In the genomic region with DNA sequence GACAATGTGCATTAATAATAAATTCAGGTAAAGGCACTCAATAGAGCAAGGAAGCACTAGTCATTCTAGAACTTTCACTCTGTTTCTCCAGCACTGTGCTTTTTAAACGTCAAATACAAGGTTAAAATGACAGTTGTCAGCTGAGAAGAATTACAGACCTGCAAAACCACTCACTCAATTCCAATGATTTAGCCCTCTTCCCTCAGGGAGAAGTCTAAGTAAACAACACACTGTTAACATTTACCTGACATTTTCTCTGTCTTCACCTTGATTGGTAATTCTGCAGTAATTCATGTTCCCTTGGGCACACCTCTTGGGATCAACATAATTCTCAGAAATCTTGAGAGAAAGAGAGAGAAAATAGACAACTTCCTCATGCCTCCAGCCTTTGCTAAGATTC, we compare ENCODE assay signal across 20 cellular contexts.
"Had no signal": no experiment of that assay in that cellular context is flagged by ENCODE, and none has a peak within 500 bp of the region (broad histone marks: within the 10 kb centered on the region; RNA-seq: fewer than 3 reads in every experiment).

No MANE protein-coding gene starts in this region.

- H3K9me3 Mint-ChIP-seq: nephron had no signal

- H3K27me3 Mint-ChIP-seq: memory B cell had no signal

- H3K36me3 Mint-ChIP-seq: memory B cell had no signal

- H3K4me3 Mint-ChIP-seq: memory B cell, nephron had no signal

- H3K36me3 ChIP-seq: heart left ventricle, left ventricle myocardium inferior, lower lobe of right lung, prostate gland, spleen, stomach, thoracic aorta, transverse colon had no signal

- H3K27me3 ChIP-seq: dorsolateral prefrontal cortex, heart left ventricle, spleen, stomach, transverse colon had no signal

- H2AFZ ChIP-seq: parathyroid adenoma had no signal

- H3K4me1 Mint-ChIP-seq: memory B cell, nephron had no signal

- H3K79me2 ChIP-seq: parathyroid adenoma had no signal

- H3K9me3 ChIP-seq: heart left ventricle, left ventricle myocardium inferior, lower lobe of right lung, prostate gland, stomach, thoracic aorta, transverse colon had no signal

- H3K4me3 ChIP-seq: dorsolateral prefrontal cortex, heart left ventricle, left ventricle myocardium inferior, lower lobe of right lung, prostate gland, spleen, stomach, thoracic aorta, transverse colon had no signal

- DNase-seq: cortex of kidney; dorsolateral prefrontal cortex; effector CD8-positive, alpha-beta T cell; foreskin melanocyte; heart left ventricle; hypothalamus; left cardiac atrium; left ventricle myocardium inferior; lower lobe of right lung; midbrain; spleen; stimulated activated naive CD4-positive, alpha-beta T cell; stomach; substantia nigra; transverse colon had no signal

- H3K27ac ChIP-seq: dorsolateral prefrontal cortex, heart left ventricle, left ventricle myocardium inferior, lower lobe of right lung, parathyroid adenoma, prostate gland, spleen, stomach, thoracic aorta, transverse colon had no signal

- H3K27ac Mint-ChIP-seq: memory B cell had no signal

- H3K9ac ChIP-seq: parathyroid adenoma had no signal
